In genomic region chr10:97190452-97190851, GRCh38 we compare ENCODE assay signal across 23 cellular contexts. TPM values are rescaled to one million over a fixed set of nuclear protein-coding genes. Genes with fewer than 3 reads are reported as not detected.
"Had no signal": no experiment of that assay in that cellular context is flagged by ENCODE, and none has a peak within 500 bp of the region (broad histone marks: within the 10 kb centered on the region; RNA-seq: fewer than 3 reads in every experiment).

No MANE protein-coding gene starts in this region.

- H3K9me3 ChIP-seq: esophagus muscularis mucosa, heart right ventricle, ovary, psoas muscle, stomach, suprapubic skin, tibial artery had no signal

- H3K4me3 ChIP-seq: esophagus muscularis mucosa, heart right ventricle, ovary, psoas muscle, stomach, suprapubic skin, tibial artery had no signal

- DNase-seq: activated CD4-positive, alpha-beta T cell treated with anti-CD3 and anti-CD28 coated beads for 48 hours; activated CD4-positive, alpha-beta T cell treated with anti-CD3 and anti-CD28 coated beads, Interleukin-2, amount 50 U/mL, for 48 hours; activated CD8-positive, alpha-beta memory T cell treated with anti-CD3 and anti-CD28 coated beads for 24 hours; activated effector memory CD4-positive, alpha-beta T cell treated with Interleukin-2 at 50 U/mL for 16 hours; activated naive CD4-positive, alpha-beta T cell treated with Interleukin-2 at 50 U/mL for 16 hours; dermis blood vessel endothelial cell; effector CD4-positive, alpha-beta T cell; foreskin keratinocyte; heart right ventricle; naive thymus-derived CD8-positive, alpha-beta T cell; ovary; psoas muscle; stimulated activated CD4-positive, alpha-beta T cell treated with anti-CD3 and anti-CD28 coated beads, Interleukin-15, amount 100 ng/mL, for 24 hours; stimulated activated CD4-positive, alpha-beta T cell treated with anti-CD3 and anti-CD28 coated beads, Interleukin-2, amount 100 ng/mL, for 24 hours; stimulated activated naive B cell treated with anti-CD40 and anti-IgM and Interleukin-4, amounts not matched to agents 10 μg/mL and 1 μg/mL and 100 μg/mL, for 72 hours; stomach; WERI-Rb-1 had no signal

- H3K4me1 ChIP-seq: foreskin keratinocyte had no signal

- H3K36me3 ChIP-seq: esophagus muscularis mucosa, heart right ventricle, ovary, stomach, suprapubic skin, tibial artery, WERI-Rb-1 had no signal

- ATAC-seq: activated CD4-positive, CD25-positive, alpha-beta regulatory T cell treated with anti-CD3 and anti-CD28 coated beads, Interleukin-2, amount 50 U/mL, for 24 hours; foreskin keratinocyte; heart right ventricle; naive thymus-derived CD8-positive, alpha-beta T cell; psoas muscle; stimulated activated naive B cell treated with anti-CD40 and anti-IgM and Interleukin-4, amounts not matched to agents 10 μg/mL and 1 μg/mL and 100 μg/mL, for 72 hours had no signal

- H3K27ac ChIP-seq: esophagus muscularis mucosa, foreskin keratinocyte, heart right ventricle, ovary, psoas muscle, stomach, suprapubic skin, tibial artery, WERI-Rb-1 had no signal

RNA-seq across cellular contexts. Expression of gene SLIT1, which starts 4.7 kb away (rescaled TPM):
- total RNA-seq: foreskin keratinocyte, glomerular endothelial cell, lower leg skin had no signal
